In the genomic region with DNA sequence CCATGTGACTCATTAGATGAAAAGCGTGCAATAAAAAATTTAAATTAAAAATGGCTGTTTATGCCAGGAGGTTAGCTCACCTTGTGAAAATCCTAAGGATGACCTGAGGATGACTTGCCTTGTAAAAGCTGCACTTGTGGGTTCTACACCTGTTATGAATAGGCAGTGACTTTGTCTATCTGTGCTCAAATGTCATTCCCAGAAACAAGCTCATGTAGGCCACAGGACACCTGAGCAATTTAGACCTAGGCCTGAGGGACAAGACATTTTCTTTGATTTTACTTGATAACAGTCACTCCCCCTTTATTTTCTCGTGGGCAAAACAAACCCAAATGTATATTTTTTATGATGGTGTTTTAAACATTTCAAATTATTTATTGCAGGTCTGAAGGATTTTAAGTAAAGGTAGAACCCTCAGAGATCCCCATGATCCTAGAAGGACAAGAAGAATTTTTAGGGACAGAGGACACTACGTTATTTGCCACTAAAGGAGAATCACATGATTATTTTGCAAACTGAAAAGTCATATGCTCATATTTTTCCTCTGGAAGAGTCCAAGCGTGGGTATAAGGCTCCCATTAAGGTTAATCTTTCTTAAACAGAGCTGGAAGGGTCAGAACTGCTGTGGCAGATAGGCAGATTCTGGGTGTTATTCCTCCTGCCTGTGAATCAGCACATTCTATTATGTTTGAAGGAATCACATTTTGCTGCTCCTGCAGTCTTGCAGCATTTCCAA, we compare ENCODE assay signal across 1 cellular context.
TF ChIP-seq lines count a peak whose summit lies in the region.

No MANE protein-coding gene starts in this region.

TF ChIP-seq in H1, 55 proteins besides CTCF, POLR2A, EP300 and RAD21:
- no peak for TF ChIP-seq CTBP2 (IDR thresholded peaks at IDR 0.05; ENCODE audit: borderline replicate concordance, insufficient read depth, insufficient read length, low read length)
- TF ChIP-seq SP2 (IDR thresholded peaks at IDR 0.05; ENCODE audit: low read length), result no peak
- no peak for TF ChIP-seq TAF7 (optimal IDR thresholded peaks at IDR 0.05; ENCODE audit: borderline replicate concordance, low read depth, low read length)
- TF ChIP-seq, protein P1, sequence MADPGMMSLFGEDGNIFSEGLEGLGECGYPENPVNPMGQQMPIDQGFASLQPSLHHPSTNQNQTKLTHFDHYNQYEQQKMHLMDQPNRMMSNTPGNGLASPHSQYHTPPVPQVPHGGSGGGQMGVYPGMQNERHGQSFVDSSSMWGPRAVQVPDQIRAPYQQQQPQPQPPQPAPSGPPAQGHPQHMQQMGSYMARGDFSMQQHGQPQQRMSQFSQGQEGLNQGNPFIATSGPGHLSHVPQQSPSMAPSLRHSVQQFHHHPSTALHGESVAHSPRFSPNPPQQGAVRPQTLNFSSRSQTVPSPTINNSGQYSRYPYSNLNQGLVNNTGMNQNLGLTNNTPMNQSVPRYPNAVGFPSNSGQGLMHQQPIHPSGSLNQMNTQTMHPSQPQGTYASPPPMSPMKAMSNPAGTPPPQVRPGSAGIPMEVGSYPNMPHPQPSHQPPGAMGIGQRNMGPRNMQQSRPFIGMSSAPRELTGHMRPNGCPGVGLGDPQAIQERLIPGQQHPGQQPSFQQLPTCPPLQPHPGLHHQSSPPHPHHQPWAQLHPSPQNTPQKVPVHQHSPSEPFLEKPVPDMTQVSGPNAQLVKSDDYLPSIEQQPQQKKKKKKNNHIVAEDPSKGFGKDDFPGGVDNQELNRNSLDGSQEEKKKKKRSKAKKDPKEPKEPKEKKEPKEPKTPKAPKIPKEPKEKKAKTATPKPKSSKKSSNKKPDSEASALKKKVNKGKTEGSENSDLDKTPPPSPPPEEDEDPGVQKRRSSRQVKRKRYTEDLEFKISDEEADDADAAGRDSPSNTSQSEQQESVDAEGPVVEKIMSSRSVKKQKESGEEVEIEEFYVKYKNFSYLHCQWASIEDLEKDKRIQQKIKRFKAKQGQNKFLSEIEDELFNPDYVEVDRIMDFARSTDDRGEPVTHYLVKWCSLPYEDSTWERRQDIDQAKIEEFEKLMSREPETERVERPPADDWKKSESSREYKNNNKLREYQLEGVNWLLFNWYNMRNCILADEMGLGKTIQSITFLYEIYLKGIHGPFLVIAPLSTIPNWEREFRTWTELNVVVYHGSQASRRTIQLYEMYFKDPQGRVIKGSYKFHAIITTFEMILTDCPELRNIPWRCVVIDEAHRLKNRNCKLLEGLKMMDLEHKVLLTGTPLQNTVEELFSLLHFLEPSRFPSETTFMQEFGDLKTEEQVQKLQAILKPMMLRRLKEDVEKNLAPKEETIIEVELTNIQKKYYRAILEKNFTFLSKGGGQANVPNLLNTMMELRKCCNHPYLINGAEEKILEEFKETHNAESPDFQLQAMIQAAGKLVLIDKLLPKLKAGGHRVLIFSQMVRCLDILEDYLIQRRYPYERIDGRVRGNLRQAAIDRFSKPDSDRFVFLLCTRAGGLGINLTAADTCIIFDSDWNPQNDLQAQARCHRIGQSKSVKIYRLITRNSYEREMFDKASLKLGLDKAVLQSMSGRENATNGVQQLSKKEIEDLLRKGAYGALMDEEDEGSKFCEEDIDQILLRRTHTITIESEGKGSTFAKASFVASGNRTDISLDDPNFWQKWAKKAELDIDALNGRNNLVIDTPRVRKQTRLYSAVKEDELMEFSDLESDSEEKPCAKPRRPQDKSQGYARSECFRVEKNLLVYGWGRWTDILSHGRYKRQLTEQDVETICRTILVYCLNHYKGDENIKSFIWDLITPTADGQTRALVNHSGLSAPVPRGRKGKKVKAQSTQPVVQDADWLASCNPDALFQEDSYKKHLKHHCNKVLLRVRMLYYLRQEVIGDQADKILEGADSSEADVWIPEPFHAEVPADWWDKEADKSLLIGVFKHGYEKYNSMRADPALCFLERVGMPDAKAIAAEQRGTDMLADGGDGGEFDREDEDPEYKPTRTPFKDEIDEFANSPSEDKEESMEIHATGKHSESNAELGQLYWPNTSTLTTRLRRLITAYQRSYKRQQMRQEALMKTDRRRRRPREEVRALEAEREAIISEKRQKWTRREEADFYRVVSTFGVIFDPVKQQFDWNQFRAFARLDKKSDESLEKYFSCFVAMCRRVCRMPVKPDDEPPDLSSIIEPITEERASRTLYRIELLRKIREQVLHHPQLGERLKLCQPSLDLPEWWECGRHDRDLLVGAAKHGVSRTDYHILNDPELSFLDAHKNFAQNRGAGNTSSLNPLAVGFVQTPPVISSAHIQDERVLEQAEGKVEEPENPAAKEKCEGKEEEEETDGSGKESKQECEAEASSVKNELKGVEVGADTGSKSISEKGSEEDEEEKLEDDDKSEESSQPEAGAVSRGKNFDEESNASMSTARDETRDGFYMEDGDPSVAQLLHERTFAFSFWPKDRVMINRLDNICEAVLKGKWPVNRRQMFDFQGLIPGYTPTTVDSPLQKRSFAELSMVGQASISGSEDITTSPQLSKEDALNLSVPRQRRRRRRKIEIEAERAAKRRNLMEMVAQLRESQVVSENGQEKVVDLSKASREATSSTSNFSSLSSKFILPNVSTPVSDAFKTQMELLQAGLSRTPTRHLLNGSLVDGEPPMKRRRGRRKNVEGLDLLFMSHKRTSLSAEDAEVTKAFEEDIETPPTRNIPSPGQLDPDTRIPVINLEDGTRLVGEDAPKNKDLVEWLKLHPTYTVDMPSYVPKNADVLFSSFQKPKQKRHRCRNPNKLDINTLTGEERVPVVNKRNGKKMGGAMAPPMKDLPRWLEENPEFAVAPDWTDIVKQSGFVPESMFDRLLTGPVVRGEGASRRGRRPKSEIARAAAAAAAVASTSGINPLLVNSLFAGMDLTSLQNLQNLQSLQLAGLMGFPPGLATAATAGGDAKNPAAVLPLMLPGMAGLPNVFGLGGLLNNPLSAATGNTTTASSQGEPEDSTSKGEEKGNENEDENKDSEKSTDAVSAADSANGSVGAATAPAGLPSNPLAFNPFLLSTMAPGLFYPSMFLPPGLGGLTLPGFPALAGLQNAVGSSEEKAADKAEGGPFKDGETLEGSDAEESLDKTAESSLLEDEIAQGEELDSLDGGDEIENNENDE (IDR thresholded peaks at IDR 0.05; ENCODE audit: insufficient replicate concordance, low read length), result no peak
- no peak for TF ChIP-seq HDAC2 (IDR thresholded peaks at IDR 0.05; ENCODE audit: borderline replicate concordance in 1 of 2, low read depth in 2 of 2, low read length in 2 of 2)
- TF ChIP-seq, protein P2, sequence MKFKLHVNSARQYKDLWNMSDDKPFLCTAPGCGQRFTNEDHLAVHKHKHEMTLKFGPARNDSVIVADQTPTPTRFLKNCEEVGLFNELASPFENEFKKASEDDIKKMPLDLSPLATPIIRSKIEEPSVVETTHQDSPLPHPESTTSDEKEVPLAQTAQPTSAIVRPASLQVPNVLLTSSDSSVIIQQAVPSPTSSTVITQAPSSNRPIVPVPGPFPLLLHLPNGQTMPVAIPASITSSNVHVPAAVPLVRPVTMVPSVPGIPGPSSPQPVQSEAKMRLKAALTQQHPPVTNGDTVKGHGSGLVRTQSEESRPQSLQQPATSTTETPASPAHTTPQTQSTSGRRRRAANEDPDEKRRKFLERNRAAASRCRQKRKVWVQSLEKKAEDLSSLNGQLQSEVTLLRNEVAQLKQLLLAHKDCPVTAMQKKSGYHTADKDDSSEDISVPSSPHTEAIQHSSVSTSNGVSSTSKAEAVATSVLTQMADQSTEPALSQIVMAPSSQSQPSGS (IDR thresholded peaks at IDR 0.05; ENCODE audit: low read length), result no peak
- no peak for TF ChIP-seq SRF (IDR thresholded peaks at IDR 0.05; ENCODE audit: low read depth, low read length)
- no peak for TF ChIP-seq CBX5 (IDR thresholded peaks at IDR 0.05; ENCODE audit: low read depth, low read length)
- TF ChIP-seq, protein P3, sequence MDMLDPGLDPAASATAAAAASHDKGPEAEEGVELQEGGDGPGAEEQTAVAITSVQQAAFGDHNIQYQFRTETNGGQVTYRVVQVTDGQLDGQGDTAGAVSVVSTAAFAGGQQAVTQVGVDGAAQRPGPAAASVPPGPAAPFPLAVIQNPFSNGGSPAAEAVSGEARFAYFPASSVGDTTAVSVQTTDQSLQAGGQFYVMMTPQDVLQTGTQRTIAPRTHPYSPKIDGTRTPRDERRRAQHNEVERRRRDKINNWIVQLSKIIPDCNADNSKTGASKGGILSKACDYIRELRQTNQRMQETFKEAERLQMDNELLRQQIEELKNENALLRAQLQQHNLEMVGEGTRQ (IDR thresholded peaks at IDR 0.05; ENCODE audit: low read length), result no peak
- no peak for TF ChIP-seq TCF12 (IDR thresholded peaks at IDR 0.05; ENCODE audit: low read depth, low read length)
- no peak for TF ChIP-seq SAP30 (IDR thresholded peaks at IDR 0.05; ENCODE audit: insufficient read depth, insufficient replicate concordance, low read length)
- TF ChIP-seq SUZ12 (IDR thresholded peaks at IDR 0.05; ENCODE audit: low read length), result no peak
- TF ChIP-seq BCL11A (IDR thresholded peaks at IDR 0.05; ENCODE audit: low read depth in 2 of 2, low read length in 2 of 2), result no peak
- TF ChIP-seq, protein P4, sequence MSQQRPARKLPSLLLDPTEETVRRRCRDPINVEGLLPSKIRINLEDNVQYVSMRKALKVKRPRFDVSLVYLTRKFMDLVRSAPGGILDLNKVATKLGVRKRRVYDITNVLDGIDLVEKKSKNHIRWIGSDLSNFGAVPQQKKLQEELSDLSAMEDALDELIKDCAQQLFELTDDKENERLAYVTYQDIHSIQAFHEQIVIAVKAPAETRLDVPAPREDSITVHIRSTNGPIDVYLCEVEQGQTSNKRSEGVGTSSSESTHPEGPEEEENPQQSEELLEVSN (IDR thresholded peaks at IDR 0.05), result no peak
- TF ChIP-seq SP4 (IDR thresholded peaks at IDR 0.05; ENCODE audit: low read length), result no peak
